In genomic region chr1:54310439-54311328, GRCh38 we compare ENCODE assay signal across 8 cellular contexts.
DNase-seq lines count a peak whose midpoint lies in the region; ATAC-seq and TF ChIP-seq lines count a peak whose summit lies in the region.

No MANE protein-coding gene starts in this region.

- H3K9me3 ChIP-seq in adrenal gland (replicated peaks in 1 of 3) = no peaks in the 10 kb centered on the region

- WGBS in adrenal gland, 4 donors = 74 to 83% (median 75%) methylated on average over 12 of the region's 12 CpGs

- H3K27me3 Mint-ChIP-seq in T-helper 2 cell treated with Interferon-gamma antibody and Interleukin-4, amounts not matched to agents 5 μg/mL and 100 μg/mL, for 36 hours (ENCODE audit: low read depth) = no peaks in the 10 kb centered on the region

- no peak for TF ChIP-seq POLR2A in adrenal gland (IDR thresholded peaks at IDR 0.05)

- H3K36me3 Mint-ChIP-seq in T-helper 2 cell treated with Interferon-gamma antibody and Interleukin-4, amounts not matched to agents 5 μg/mL and 100 μg/mL, for 36 hours (ENCODE audit: low read depth) = peaks cover 4% of the 10 kb centered on the region

- H3K27me3 ChIP-seq in adrenal gland (no peaks in the 10 kb centered on the region), kidney epithelial cell (ENCODE audit: control insufficient read depth, insufficient read depth, low read length) (no peaks in the 10 kb centered on the region)

- intact Hi-C loops in adrenal gland (cut with DNase I) = loop anchor here in 1 of 2 donors (10.0 kb wide), 1 partner anchor 84 kb away; no protein-coding TSS in a partner anchor

- ATAC-seq in HG03457 (IDR thresholded peaks at IDR 0.05; ENCODE audit: unreplicated experiment) = no peak

- no peak for DNase-seq in T-helper 2 cell treated with Interferon-gamma antibody and Interleukin-4, amounts not matched to agents 5 μg/mL and 100 μg/mL, for 36 hours (ENCODE audit: low spot score)
- DNase-seq in T-helper 2 cell (no peak), NCI-H1930 (lab: John Stamatoyannopoulos, UW) (peak; percentile 7 to 24), adrenal gland (peak in 6 of 7 donors; percentile 53 to 82 (median 62)), kidney epithelial cell (ENCODE audit: low read depth) (no peak), GDM1 (lab: John Stamatoyannopoulos, UW) (no peak), cerebellar nuclear complex (lab: John Stamatoyannopoulos, UW) (no peak)

- H3K9me3 Mint-ChIP-seq in T-helper 2 cell treated with Interferon-gamma antibody and Interleukin-4, amounts not matched to agents 5 μg/mL and 100 μg/mL, for 36 hours = no peaks in the 10 kb centered on the region

- H3K4me3 ChIP-seq in adrenal gland = no peak overlapping the region
- no peak overlapping the region for H3K4me3 ChIP-seq in kidney epithelial cell (ENCODE audit: low read depth, low read length)

- peaks cover 34% of the 10 kb centered on the region for H3K4me1 Mint-ChIP-seq in T-helper 2 cell treated with Interferon-gamma antibody and Interleukin-4, amounts not matched to agents 5 μg/mL and 100 μg/mL, for 36 hours (ENCODE audit: low read depth)

- peak overlapping the region; percentile 69 for H3K27ac Mint-ChIP-seq in T-helper 2 cell treated with Interferon-gamma antibody and Interleukin-4, amounts not matched to agents 5 μg/mL and 100 μg/mL, for 36 hours

- TF ChIP-seq CTCF in adrenal gland (IDR thresholded peaks at IDR 0.05) (peak; percentile 13 to 64 (median 54)), kidney epithelial cell (IDR thresholded peaks at IDR 0.05; ENCODE audit: insufficient read depth, low read length, poor library complexity, severe bottlenecking) (peak; percentile 43)

- H3K4me1 ChIP-seq in adrenal gland (replicated peaks in 1 of 2) = peaks cover 9 to 38% of the 10 kb centered on the region in 2 donors

- H3K27ac ChIP-seq in adrenal gland = peak overlapping the region in 2 of 5 donors; percentile 77 to 91

- H3K4me3 Mint-ChIP-seq in T-helper 2 cell treated with Interferon-gamma antibody and Interleukin-4, amounts not matched to agents 5 μg/mL and 100 μg/mL, for 36 hours = peak overlapping the region; percentile 46

- H3K36me3 ChIP-seq in adrenal gland (replicated peaks in 1 of 2) = no peaks in the 10 kb centered on the region
- H3K36me3 ChIP-seq in kidney epithelial cell (ENCODE audit: control insufficient read depth, insufficient read depth, low read length) = no peaks in the 10 kb centered on the region

Comparison
In these comparisons a context has a peak if more than half of its experiments do, and no peak if none do; other contexts are left out.
1. DNase-seq: peak in NCI-H1930 (2 of 2) and adrenal gland (6 of 7); none in T-helper 2 cell treated with Interferon-gamma antibody and Interleukin-4, amounts not matched to agents 5 μg/mL and 100 μg/mL, for 36 hours (single experiment), T-helper 2 cell (0 of 5), kidney epithelial cell (single experiment), GDM1 (single experiment) and cerebellar nuclear complex (0 of 2).